1 cellular context compared by ENCODE assay signal in the genomic region with DNA sequence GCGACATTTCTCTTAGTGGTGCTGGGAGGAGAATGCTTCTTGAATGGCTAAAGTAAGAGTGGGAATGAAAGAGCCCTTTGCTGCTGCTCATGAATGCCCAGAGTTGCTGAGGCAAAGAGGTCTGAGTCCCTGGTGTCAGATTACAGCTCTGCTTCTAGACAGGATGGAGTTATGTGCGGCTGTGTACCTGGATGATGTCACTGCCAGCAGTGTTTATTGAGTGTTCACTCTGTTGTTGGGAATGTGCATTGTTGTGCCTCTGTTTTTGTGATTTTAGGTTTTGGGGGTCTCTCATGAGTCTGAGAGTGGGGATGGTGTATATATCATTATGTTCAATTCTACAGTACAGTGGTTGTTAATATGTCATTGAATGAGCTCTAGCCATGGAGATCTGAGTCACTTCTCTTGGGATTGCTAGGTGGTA.
A peak's percentile ranks its signal among the peaks of the same experiment; 100 is the strongest.
TF ChIP-seq lines count a peak whose summit lies in the region.

No MANE protein-coding gene starts in this region.

TF ChIP-seq in K562, 482 proteins besides CTCF, POLR2A, EP300 and RAD21 (continued from another document):
- TF ChIP-seq, protein P1, sequence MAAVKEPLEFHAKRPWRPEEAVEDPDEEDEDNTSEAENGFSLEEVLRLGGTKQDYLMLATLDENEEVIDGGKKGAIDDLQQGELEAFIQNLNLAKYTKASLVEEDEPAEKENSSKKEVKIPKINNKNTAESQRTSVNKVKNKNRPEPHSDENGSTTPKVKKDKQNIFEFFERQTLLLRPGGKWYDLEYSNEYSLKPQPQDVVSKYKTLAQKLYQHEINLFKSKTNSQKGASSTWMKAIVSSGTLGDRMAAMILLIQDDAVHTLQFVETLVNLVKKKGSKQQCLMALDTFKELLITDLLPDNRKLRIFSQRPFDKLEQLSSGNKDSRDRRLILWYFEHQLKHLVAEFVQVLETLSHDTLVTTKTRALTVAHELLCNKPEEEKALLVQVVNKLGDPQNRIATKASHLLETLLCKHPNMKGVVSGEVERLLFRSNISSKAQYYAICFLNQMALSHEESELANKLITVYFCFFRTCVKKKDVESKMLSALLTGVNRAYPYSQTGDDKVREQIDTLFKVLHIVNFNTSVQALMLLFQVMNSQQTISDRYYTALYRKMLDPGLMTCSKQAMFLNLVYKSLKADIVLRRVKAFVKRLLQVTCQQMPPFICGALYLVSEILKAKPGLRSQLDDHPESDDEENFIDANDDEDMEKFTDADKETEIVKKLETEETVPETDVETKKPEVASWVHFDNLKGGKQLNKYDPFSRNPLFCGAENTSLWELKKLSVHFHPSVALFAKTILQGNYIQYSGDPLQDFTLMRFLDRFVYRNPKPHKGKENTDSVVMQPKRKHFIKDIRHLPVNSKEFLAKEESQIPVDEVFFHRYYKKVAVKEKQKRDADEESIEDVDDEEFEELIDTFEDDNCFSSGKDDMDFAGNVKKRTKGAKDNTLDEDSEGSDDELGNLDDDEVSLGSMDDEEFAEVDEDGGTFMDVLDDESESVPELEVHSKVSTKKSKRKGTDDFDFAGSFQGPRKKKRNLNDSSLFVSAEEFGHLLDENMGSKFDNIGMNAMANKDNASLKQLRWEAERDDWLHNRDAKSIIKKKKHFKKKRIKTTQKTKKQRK (IDR thresholded peaks at IDR 0.05; ENCODE audit: borderline replicate concordance, low read depth, low read length): no peak
- TF ChIP-seq MAFF (IDR thresholded peaks at IDR 0.05; ENCODE audit: low read length) (no peak), CBFA2T2 (conservative IDR thresholded peaks at IDR 0.05) (no peak), ZNF699 (CRISPR knock-in tag; IDR thresholded peaks at IDR 0.05; ENCODE audit: insufficient replicate concordance) (no peak), ARID1B (IDR thresholded peaks at IDR 0.05) (peak; percentile 39; the same call in 1 of the 2 replicates), RAD51 (IDR thresholded peaks at IDR 0.05; ENCODE audit: borderline replicate concordance, low read depth) (no peak), FOXP1 (CRISPR knock-in tag; IDR thresholded peaks at IDR 0.05) (no peak)
- TF ChIP-seq, protein P2, sequence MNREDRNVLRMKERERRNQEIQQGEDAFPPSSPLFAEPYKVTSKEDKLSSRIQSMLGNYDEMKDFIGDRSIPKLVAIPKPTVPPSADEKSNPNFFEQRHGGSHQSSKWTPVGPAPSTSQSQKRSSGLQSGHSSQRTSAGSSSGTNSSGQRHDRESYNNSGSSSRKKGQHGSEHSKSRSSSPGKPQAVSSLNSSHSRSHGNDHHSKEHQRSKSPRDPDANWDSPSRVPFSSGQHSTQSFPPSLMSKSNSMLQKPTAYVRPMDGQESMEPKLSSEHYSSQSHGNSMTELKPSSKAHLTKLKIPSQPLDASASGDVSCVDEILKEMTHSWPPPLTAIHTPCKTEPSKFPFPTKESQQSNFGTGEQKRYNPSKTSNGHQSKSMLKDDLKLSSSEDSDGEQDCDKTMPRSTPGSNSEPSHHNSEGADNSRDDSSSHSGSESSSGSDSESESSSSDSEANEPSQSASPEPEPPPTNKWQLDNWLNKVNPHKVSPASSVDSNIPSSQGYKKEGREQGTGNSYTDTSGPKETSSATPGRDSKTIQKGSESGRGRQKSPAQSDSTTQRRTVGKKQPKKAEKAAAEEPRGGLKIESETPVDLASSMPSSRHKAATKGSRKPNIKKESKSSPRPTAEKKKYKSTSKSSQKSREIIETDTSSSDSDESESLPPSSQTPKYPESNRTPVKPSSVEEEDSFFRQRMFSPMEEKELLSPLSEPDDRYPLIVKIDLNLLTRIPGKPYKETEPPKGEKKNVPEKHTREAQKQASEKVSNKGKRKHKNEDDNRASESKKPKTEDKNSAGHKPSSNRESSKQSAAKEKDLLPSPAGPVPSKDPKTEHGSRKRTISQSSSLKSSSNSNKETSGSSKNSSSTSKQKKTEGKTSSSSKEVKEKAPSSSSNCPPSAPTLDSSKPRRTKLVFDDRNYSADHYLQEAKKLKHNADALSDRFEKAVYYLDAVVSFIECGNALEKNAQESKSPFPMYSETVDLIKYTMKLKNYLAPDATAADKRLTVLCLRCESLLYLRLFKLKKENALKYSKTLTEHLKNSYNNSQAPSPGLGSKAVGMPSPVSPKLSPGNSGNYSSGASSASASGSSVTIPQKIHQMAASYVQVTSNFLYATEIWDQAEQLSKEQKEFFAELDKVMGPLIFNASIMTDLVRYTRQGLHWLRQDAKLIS (CRISPR knock-in tag; IDR thresholded peaks at IDR 0.05): no peak
- TF ChIP-seq, protein P3, sequence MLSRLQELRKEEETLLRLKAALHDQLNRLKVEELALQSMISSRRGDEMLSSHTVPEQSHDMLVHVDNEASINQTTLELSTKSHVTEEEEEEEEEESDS (CRISPR knock-in tag; IDR thresholded peaks at IDR 0.05): no peak
- TF ChIP-seq, protein P4, sequence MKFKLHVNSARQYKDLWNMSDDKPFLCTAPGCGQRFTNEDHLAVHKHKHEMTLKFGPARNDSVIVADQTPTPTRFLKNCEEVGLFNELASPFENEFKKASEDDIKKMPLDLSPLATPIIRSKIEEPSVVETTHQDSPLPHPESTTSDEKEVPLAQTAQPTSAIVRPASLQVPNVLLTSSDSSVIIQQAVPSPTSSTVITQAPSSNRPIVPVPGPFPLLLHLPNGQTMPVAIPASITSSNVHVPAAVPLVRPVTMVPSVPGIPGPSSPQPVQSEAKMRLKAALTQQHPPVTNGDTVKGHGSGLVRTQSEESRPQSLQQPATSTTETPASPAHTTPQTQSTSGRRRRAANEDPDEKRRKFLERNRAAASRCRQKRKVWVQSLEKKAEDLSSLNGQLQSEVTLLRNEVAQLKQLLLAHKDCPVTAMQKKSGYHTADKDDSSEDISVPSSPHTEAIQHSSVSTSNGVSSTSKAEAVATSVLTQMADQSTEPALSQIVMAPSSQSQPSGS (CRISPR knock-in tag; IDR thresholded peaks at IDR 0.05): no peak
